ENCODE assay signal across 11 cellular contexts in genomic region chr4:2797188-2797544, GRCh38. TPM values are rescaled to one million over a fixed set of nuclear protein-coding genes. Genes with fewer than 3 reads are reported as not detected.
A peak's percentile ranks its signal among the peaks of the same experiment; 100 is the strongest.
DNase-seq lines count a peak whose midpoint lies in the region; ATAC-seq and TF ChIP-seq lines count a peak whose summit lies in the region.
"Had no signal": no experiment of that assay in that cellular context is flagged by ENCODE, and none has a peak within 500 bp of the region (broad histone marks: within the 10 kb centered on the region; RNA-seq: fewer than 3 reads in every experiment).

No MANE protein-coding gene starts in this region.

- no peaks in the 10 kb centered on the region for H3K36me3 ChIP-seq in KOPT-K1 (ENCODE audit: insufficient read depth, low read length)
- H3K36me3 ChIP-seq in breast epithelium: no peaks in the 10 kb centered on the region
- peaks cover 0 to 2% (median 0%) of the 10 kb centered on the region in 4 donors for H3K36me3 ChIP-seq in right lobe of liver
- no peaks in the 10 kb centered on the region for H3K36me3 ChIP-seq in psoas muscle (ENCODE audit: insufficient read depth in 1 of 2, low read depth in 1 of 2)

- peaks cover 37 to 66% of the 10 kb centered on the region in 2 donors for H3K4me1 ChIP-seq in breast epithelium
- peaks cover 2 to 82% (median 41%) of the 10 kb centered on the region in 4 donors for H3K4me1 ChIP-seq in right lobe of liver
- peaks cover 40% of the 10 kb centered on the region for H3K4me1 ChIP-seq in psoas muscle

- no peak overlapping the region for H3K4me3 ChIP-seq in breast epithelium
- H3K4me3 ChIP-seq in right lobe of liver: no peak overlapping the region
- no peak overlapping the region for H3K4me3 ChIP-seq in psoas muscle

- H3K9me3 ChIP-seq in KOPT-K1 (ENCODE audit: insufficient read depth, low read length, poor library complexity, severe bottlenecking) (no peaks in the 10 kb centered on the region), breast epithelium (no peaks in the 10 kb centered on the region), right lobe of liver (no peaks in the 10 kb centered on the region), psoas muscle (no peaks in the 10 kb centered on the region)

- no peak overlapping the region for H3K4me3 Mint-ChIP-seq in stimulated activated memory B cell treated with anti-CD40 and anti-IgM and Interleukin-4, amounts not matched to agents 10 μg/mL and 1 μg/mL and 100 μg/mL, for 72 hours
- H3K4me3 Mint-ChIP-seq: mesothelial cell of epicardium had no signal

- ATAC-seq in right lobe of liver: peak in 1 of 4 donors; percentile 6
- no peak for ATAC-seq in stimulated activated memory B cell treated with anti-CD40 and anti-IgM and Interleukin-4, amounts not matched to agents 10 μg/mL and 1 μg/mL and 100 μg/mL, for 72 hours
- ATAC-seq in psoas muscle: no peak

- peaks cover 81% of the 10 kb centered on the region for H3K4me1 Mint-ChIP-seq in stimulated activated memory B cell treated with anti-CD40 and anti-IgM and Interleukin-4, amounts not matched to agents 10 μg/mL and 1 μg/mL and 100 μg/mL, for 72 hours

- no peaks in the 10 kb centered on the region for H3K36me3 Mint-ChIP-seq in stimulated activated memory B cell treated with anti-CD40 and anti-IgM and Interleukin-4, amounts not matched to agents 10 μg/mL and 1 μg/mL and 100 μg/mL, for 72 hours
- H3K36me3 Mint-ChIP-seq: mesothelial cell of epicardium had no signal

- no peaks in the 10 kb centered on the region for H3K9me3 Mint-ChIP-seq in stimulated activated memory B cell treated with anti-CD40 and anti-IgM and Interleukin-4, amounts not matched to agents 10 μg/mL and 1 μg/mL and 100 μg/mL, for 72 hours
- H3K9me3 Mint-ChIP-seq: activated B cell treated with CpG ODN at 0.5 μM for 24 hours, mesothelial cell of epicardium had no signal

- TF ChIP-seq CTCF in breast epithelium (IDR thresholded peaks at IDR 0.05) (no peak), right lobe of liver (IDR thresholded peaks at IDR 0.05) (no peak), psoas muscle (IDR thresholded peaks at IDR 0.05) (no peak)

- peak overlapping the region; percentile 68 for H3K27ac ChIP-seq in KOPT-K1 (ENCODE audit: low read depth, low read length, poor library complexity, severe bottlenecking)
- H3K27ac ChIP-seq in breast epithelium: peak overlapping the region; percentile 87
- H3K27ac ChIP-seq in right lobe of liver: peak overlapping the region; percentile 62 to 90 (median 85)
- H3K27ac ChIP-seq in psoas muscle: no peak overlapping the region

- H3K27me3 Mint-ChIP-seq in stimulated activated memory B cell treated with anti-CD40 and anti-IgM and Interleukin-4, amounts not matched to agents 10 μg/mL and 1 μg/mL and 100 μg/mL, for 72 hours: no peaks in the 10 kb centered on the region
- H3K27me3 Mint-ChIP-seq: activated B cell treated with CpG ODN at 0.5 μM for 24 hours had no signal

- H3K27ac Mint-ChIP-seq in stimulated activated memory B cell treated with anti-CD40 and anti-IgM and Interleukin-4, amounts not matched to agents 10 μg/mL and 1 μg/mL and 100 μg/mL, for 72 hours: peak overlapping the region; percentile 87
- H3K27ac Mint-ChIP-seq: mesothelial cell of epicardium had no signal

- TF ChIP-seq POLR2A in breast epithelium (IDR thresholded peaks at IDR 0.05): no peak
- no peak for TF ChIP-seq POLR2A in right lobe of liver (IDR thresholded peaks at IDR 0.05)

- H3K27me3 ChIP-seq in breast epithelium (no peaks in the 10 kb centered on the region), right lobe of liver (no peaks in the 10 kb centered on the region), psoas muscle (ENCODE audit: insufficient read depth in 3 of 3, low read length in 2 of 3) (no peaks in the 10 kb centered on the region)

- DNase-seq in breast epithelium (ENCODE audit: low spot score in 2 of 2) (peak in 1 of 2 donors; percentile 45), right lobe of liver (peak; percentile 41 to 80 (median 74)), psoas muscle (no peak), Kasumi-1 (lab: John Stamatoyannopoulos, UW) (no peak), NOMO-1 treated with DMSO at 0.1 percent for 48 hours (lab: John Stamatoyannopoulos, UW; ENCODE audit: unreplicated experiment) (no peak)
- DNase-seq: NCI-H2227 treated with DMSO at 0.1 percent for 48 hours, RPMI8226 had no signal

- intact Hi-C loops in breast epithelium (cut with DNase I; ENCODE audit: low total_unique reads) (no loop called here), right lobe of liver (cut with DNase I) (no loop called here), psoas muscle (cut with DNase I) (no loop called here)

- no CpG with 5 or more reads among the region's 4 CpGs for WGBS in right lobe of liver (ENCODE audit: insufficient coverage, low coverage, low lambda C conversion rate, missing lambda C conversion rate)
- 92 to 96% (median 95%) methylated on average over 4 of the region's 4 CpGs for WGBS in psoas muscle, 3 donors

RNA-seq across cellular contexts. Expression of gene SH3BP2, which starts 4.3 kb away (rescaled TPM):
- 10 to 100 TPM; 40.5 to 74.8 (median 59.3) TPM for total RNA-seq in breast epithelium
- 10 to 100 TPM; 34.9 to 51.8 (median 40.7) TPM for total RNA-seq in right lobe of liver
- total RNA-seq in psoas muscle: 10 to 100 TPM; 12.4 to 18.1 (median 13.9) TPM
- 10 to 100 TPM in 1 of 3 donors, 1 to 10 TPM in 2; 7.1 to 13.1 (median 8.0) TPM for polyA plus RNA-seq in psoas muscle

RNA-seq across cellular contexts. Expression of gene TNIP2, which starts 41.0 kb away (rescaled TPM):
- total RNA-seq in breast epithelium (10 to 100 TPM; 46.4 to 73.4 (median 64.2) TPM), right lobe of liver (10 to 100 TPM in 5 of 6 experiments, 1 to 10 TPM in 1; 9.7 to 40.6 (median 18.8) TPM), psoas muscle (10 to 100 TPM; 16.3 to 44.6 (median 32.4) TPM)
- polyA plus RNA-seq in psoas muscle: 10 to 100 TPM; 45.9 to 66.2 (median 59.5) TPM

RNA-seq across cellular contexts. Expression of gene ADD1, which starts 46.5 kb away (rescaled TPM):
- 100 to 1,000 TPM; 161 to 193 (median 181) TPM for total RNA-seq in breast epithelium
- 100 to 1,000 TPM in 3 of 6 experiments, 10 to 100 TPM in 3; 94.4 to 120 (median 103) TPM for total RNA-seq in right lobe of liver
- 100 to 1,000 TPM; 163 to 214 (median 187) TPM for total RNA-seq in psoas muscle
- polyA plus RNA-seq in psoas muscle: 100 to 1,000 TPM; 124 to 224 (median 126) TPM

Comparison
In these comparisons a context has a peak if more than half of its experiments do, and no peak if none do; other contexts are left out.
1. DNase-seq: peak in right lobe of liver (3 of 3); none in psoas muscle (0 of 2), Kasumi-1 (0 of 2) and NOMO-1 treated with DMSO at 0.1 percent for 48 hours (single experiment).